1 cellular context compared by ENCODE assay signal in genomic region chr3:172256101-172256687, GRCh38.
TF ChIP-seq lines count a peak whose summit lies in the region.

No MANE protein-coding gene starts in this region.

TF ChIP-seq in GM23338, 12 proteins besides CTCF, POLR2A, EP300 and RAD21 (continued from another document):
- TF ChIP-seq ZNF462 (CRISPR knock-in tag; IDR thresholded peaks at IDR 0.05) (no peak), EZH2phosphoT487 (IDR thresholded peaks at IDR 0.05; ENCODE audit: unreplicated experiment) (no peak)
